In genomic region chr4:28254003-28254402, GRCh38 we compare ENCODE assay signal across 19 cellular contexts.
DNase-seq lines count a peak whose midpoint lies in the region; ATAC-seq and TF ChIP-seq lines count a peak whose summit lies in the region.
"Had no signal": no experiment of that assay in that cellular context is flagged by ENCODE, and none has a peak within 500 bp of the region (broad histone marks: within the 10 kb centered on the region; RNA-seq: fewer than 3 reads in every experiment).

No MANE protein-coding gene starts in this region.

- H3K27me3 Mint-ChIP-seq in endodermal cell (ENCODE audit: insufficient read depth), result no peaks in the 10 kb centered on the region

- TF ChIP-seq CTCF in WERI-Rb-1 (IDR thresholded peaks at IDR 0.05; ENCODE audit: low read depth, low read length) (no peak), endodermal cell (conservative IDR thresholded peaks at IDR 0.05) (peak; percentile 18), right lobe of liver (IDR thresholded peaks at IDR 0.05) (peak in 1 of 4 donors; percentile 17)

- no peak for TF ChIP-seq POLR2A in right lobe of liver (IDR thresholded peaks at IDR 0.05)

- peak; percentile 2 for DNase-seq in NCI-H748 (lab: John Stamatoyannopoulos, UW; ENCODE audit: unreplicated experiment)
- no peak for DNase-seq in NCI-H748 treated with DMSO at 0.1 percent for 48 hours (lab: John Stamatoyannopoulos, UW)
- DNase-seq in WERI-Rb-1, result peak; percentile 10
- DNase-seq in endodermal cell, result no peak
- peak in 1 of 3 donors; percentile 42 for DNase-seq in right lobe of liver
- DNase-seq in iPS-NIHi7 (ENCODE audit: extremely low spot score), result no peak
- DNase-seq in DMS79 (lab: John Stamatoyannopoulos, UW), result no peak
- DNase-seq: 8988T; CD8-positive, alpha-beta T cell; DND-41; EL; GM23248; HCEC 1CT; IMR-90 had no signal

- no peak overlapping the region for H3K4me3 Mint-ChIP-seq in endodermal cell
- H3K4me3 Mint-ChIP-seq: CD14-positive monocyte; CD8-positive, alpha-beta T cell had no signal

- no peaks in the 10 kb centered on the region for H3K4me1 ChIP-seq in endodermal cell (ENCODE audit: control insufficient read depth, insufficient read depth, low read length)
- H3K4me1 ChIP-seq in right lobe of liver, result no peaks in the 10 kb centered on the region
- H3K4me1 ChIP-seq: BLaER1 had no signal

- H3K27me3 ChIP-seq in WERI-Rb-1 (ENCODE audit: insufficient read depth, low read depth, severe bottlenecking), result no peaks in the 10 kb centered on the region
- no peaks in the 10 kb centered on the region for H3K27me3 ChIP-seq in endodermal cell (ENCODE audit: control insufficient read depth, insufficient read depth, low read length, poor library complexity, severe bottlenecking)
- H3K27me3 ChIP-seq in right lobe of liver, result no peaks in the 10 kb centered on the region
- H3K27me3 ChIP-seq: BLaER1 had no signal

- H3K36me3 Mint-ChIP-seq in endodermal cell (ENCODE audit: low read depth), result no peaks in the 10 kb centered on the region
- H3K36me3 Mint-ChIP-seq: CD14-positive monocyte; CD8-positive, alpha-beta T cell had no signal

- H3K27ac ChIP-seq in WERI-Rb-1, result no peak overlapping the region
- no peak overlapping the region for H3K27ac ChIP-seq in endodermal cell (ENCODE audit: low read depth, low read length)
- H3K27ac ChIP-seq in right lobe of liver, result no peak overlapping the region
- H3K27ac ChIP-seq: BLaER1, GM23248, HL-60 had no signal

- H3K9ac ChIP-seq in endodermal cell (ENCODE audit: extremely low read depth, low read length, poor library complexity, severe bottlenecking), result no peak overlapping the region
- H3K9ac ChIP-seq: BLaER1, GM23248 had no signal

- WGBS in endodermal cell (ENCODE audit: insufficient coverage in 1 of 2, insufficient read length in 1 of 2), 2 experiments, result 89 to 91% methylated on average over 1 to 3 of the region's 3 CpGs
- 60% methylated on average over 1 of the region's 3 CpGs for WGBS in right lobe of liver (ENCODE audit: insufficient coverage, low coverage, low lambda C conversion rate, missing lambda C conversion rate)

- H3K4me3 ChIP-seq in WERI-Rb-1 (ENCODE audit: low read depth, low read length) (no peak overlapping the region), endodermal cell (ENCODE audit: low read length) (no peak overlapping the region), right lobe of liver (no peak overlapping the region)
- H3K4me3 ChIP-seq: BLaER1, GM23248, K562 had no signal

- intact Hi-C loops in right lobe of liver (cut with DNase I), result no loop called here

- H3K9me3 ChIP-seq in WERI-Rb-1 (ENCODE audit: severe bottlenecking) (no peaks in the 10 kb centered on the region), endodermal cell (ENCODE audit: control insufficient read depth, low read length) (peaks cover 18% of the 10 kb centered on the region), right lobe of liver (no peaks in the 10 kb centered on the region)
- H3K9me3 ChIP-seq: BLaER1 had no signal

- no peaks in the 10 kb centered on the region for H3K4me1 Mint-ChIP-seq in endodermal cell
- H3K4me1 Mint-ChIP-seq: CD14-positive monocyte had no signal

- no peak overlapping the region for H3K27ac Mint-ChIP-seq in endodermal cell
- H3K27ac Mint-ChIP-seq: CD14-positive monocyte; CD8-positive, alpha-beta T cell had no signal

- H3K9me3 Mint-ChIP-seq in endodermal cell, result peaks cover 18% of the 10 kb centered on the region

- peak in 3 of 4 donors; percentile 15 to 54 (median 35) for ATAC-seq in right lobe of liver
- ATAC-seq in HG03469 (IDR thresholded peaks at IDR 0.05; ENCODE audit: unreplicated experiment), result no peak
- ATAC-seq: CD8-positive, alpha-beta T cell; K562 had no signal

- H3K36me3 ChIP-seq in WERI-Rb-1, result no peaks in the 10 kb centered on the region
- no peaks in the 10 kb centered on the region for H3K36me3 ChIP-seq in endodermal cell (ENCODE audit: control insufficient read depth, insufficient read depth, low read length)
- no peaks in the 10 kb centered on the region for H3K36me3 ChIP-seq in right lobe of liver
- H3K36me3 ChIP-seq: BLaER1 had no signal

Comparison
In these comparisons a context has a peak if more than half of its experiments do, and no peak if none do; other contexts are left out.
1. DNase-seq: peak in NCI-H748 (single experiment) and WERI-Rb-1 (single experiment); none in NCI-H748 treated with DMSO at 0.1 percent for 48 hours (single experiment), endodermal cell (single experiment), iPS-NIHi7 (single experiment) and DMS79 (single experiment).